ENCODE assay signal across 9 cellular contexts in genomic region chr18:65869527-65869926, GRCh38.
"Had no signal": no experiment of that assay in that cellular context is flagged by ENCODE, and none has a peak within 500 bp of the region (broad histone marks: within the 10 kb centered on the region; RNA-seq: fewer than 3 reads in every experiment).

No MANE protein-coding gene starts in this region.

- H3K4me3 Mint-ChIP-seq: GM23338, H9, HFFc6 had no signal

- ATAC-seq: GM23338, HCT116 had no signal

- H3K27ac ChIP-seq: GM23248 had no signal

- H3K4me1 ChIP-seq: HAP-1 had no signal

- H3K4me1 Mint-ChIP-seq: GM23338, H9 had no signal

- H3K9me3 ChIP-seq: HAP-1 had no signal

- H3K9me3 Mint-ChIP-seq: GM23338, H9 had no signal

- H3K27ac Mint-ChIP-seq: GM23338, H9, HFFc6 had no signal

- H3K36me3 ChIP-seq: HAP-1 had no signal

- H3K4me3 ChIP-seq: GM23248, GM23338, HAP-1 had no signal

- DNase-seq: GM23248, GOT3, H7, H9, HCEC 1CT, HFFc6 had no signal
